ENCODE assay signal across 23 cellular contexts in genomic region chr3:127092368-127092767, GRCh38.
DNase-seq lines count a peak whose midpoint lies in the region; ATAC-seq, FAIRE-seq and TF ChIP-seq lines count a peak whose summit lies in the region.
"Had no signal": no experiment of that assay in that cellular context is flagged by ENCODE, and none has a peak within 500 bp of the region (broad histone marks: within the 10 kb centered on the region; RNA-seq: fewer than 3 reads in every experiment).

No MANE protein-coding gene starts in this region.

- H3K4me3 Mint-ChIP-seq in endodermal cell: no peak overlapping the region
- H3K4me3 Mint-ChIP-seq: B cell; CD4-positive, CD25-positive, alpha-beta regulatory T cell; CD8-positive, alpha-beta memory T cell had no signal

- POLR2A ChIA-PET in HepG2 (lab: Yijun Ruan, JAX): no interaction called here

- no peak for DNase-seq in endodermal cell
- no peak for DNase-seq in HepG2 (ENCODE audit: low spot score)
- DNase-seq in posterior vena cava (ENCODE audit: low spot score): peak; percentile 47
- DNase-seq in aorta: peak; percentile 21 to 39
- DNase-seq in NCI-H345 (lab: John Stamatoyannopoulos, UW): no peak
- DNase-seq in effector CD4-positive, alpha-beta T cell: no peak
- DNase-seq: 8988T; CD4-positive, CD25-positive, alpha-beta regulatory T cell; CD8-positive, alpha-beta memory T cell; COR-L47; DMS 273 treated with DMSO at 0.1 percent for 48 hours; DMS53; DND-41; EL; IMR-90 had no signal

- no peak overlapping the region for H2AFZ ChIP-seq in HepG2 (ENCODE audit: low read length)
- H2AFZ ChIP-seq: GM23248 had no signal

- TF ChIP-seq RAD21 in HepG2 (CRISPR knock-in tag; IDR thresholded peaks at IDR 0.05): no peak

- no peak overlapping the region for H3K4me3 ChIP-seq in endodermal cell (ENCODE audit: low read length)
- H3K4me3 ChIP-seq in HepG2 (replicated peaks in 1 of 3; ENCODE audit: insufficient read depth in 1 of 3, low read depth in 2 of 3, low read length in 3 of 3): peak overlapping the region in 1 of 3 experiments; percentile 18; a peak in 1 of 6 replicates
- H3K4me3 ChIP-seq in aorta (ENCODE audit: low read length in 2 of 2): no peak overlapping the region
- H3K4me3 ChIP-seq: BLaER1 treated with 17β-estradiol and CSF1 and Interleukin-3, amounts not matched to agents 10 nM and 100 nM; GM23248; HAP-1 had no signal

- H3K79me2 ChIP-seq in HepG2 (ENCODE audit: insufficient read depth, low read length): no peaks in the 10 kb centered on the region

- no peaks in the 10 kb centered on the region for H3K36me3 Mint-ChIP-seq in endodermal cell (ENCODE audit: low read depth)
- H3K36me3 Mint-ChIP-seq: CD4-positive, CD25-positive, alpha-beta regulatory T cell; CD8-positive, alpha-beta memory T cell had no signal

- no peaks in the 10 kb centered on the region for H3K27me3 Mint-ChIP-seq in endodermal cell (ENCODE audit: insufficient read depth)

- in situ Hi-C loops in HepG2 (cut with HindIII; ENCODE audit: extremely low pct_ligation_motif_present, low pct_unique_long_range_greater_than_20kb): no loop called here

- H3K27ac ChIP-seq in endodermal cell (ENCODE audit: low read depth, low read length) (peak overlapping the region; percentile 2), HepG2 (ENCODE audit: extremely low read length, insufficient read depth, low read length) (no peak overlapping the region), aorta (ENCODE audit: low read depth in 1 of 2, low read length in 2 of 2) (no peak overlapping the region)
- H3K27ac ChIP-seq: BLaER1 treated with 17β-estradiol and CSF1 and Interleukin-3, amounts not matched to agents 10 nM and 100 nM; GM23248; HL-60 had no signal

- peak overlapping the region; percentile 30; the same call in 1 of the 2 replicates for H3K4me2 ChIP-seq in HepG2 (ENCODE audit: low read depth, low read length)

- H3K36me3 ChIP-seq in endodermal cell (ENCODE audit: control insufficient read depth, insufficient read depth, low read length) (no peaks in the 10 kb centered on the region), HepG2 (replicated peaks in 1 of 2; ENCODE audit: control insufficient read depth in 1 of 2, insufficient read depth in 2 of 2, low read length in 2 of 2) (no peaks in the 10 kb centered on the region), aorta (ENCODE audit: control insufficient read depth in 1 of 2, insufficient read depth in 2 of 2, low read length in 1 of 2) (no peaks in the 10 kb centered on the region)
- H3K36me3 ChIP-seq: BLaER1 treated with 17β-estradiol and CSF1 and Interleukin-3, amounts not matched to agents 10 nM and 100 nM; HAP-1 had no signal

- FAIRE-seq in HepG2 (lab: Jason Lieb, UNC): no peak
- FAIRE-seq: GM12891, GM19239 had no signal

- ATAC-seq in HepG2 (no peak; the same call in 2 of the 3 replicates), aorta (ENCODE audit: low FRiP score) (no peak), GM21786 (IDR thresholded peaks at IDR 0.05; ENCODE audit: unreplicated experiment) (no peak)

- no peak overlapping the region for H3K27ac Mint-ChIP-seq in endodermal cell
- H3K27ac Mint-ChIP-seq: B cell; CD4-positive, CD25-positive, alpha-beta regulatory T cell had no signal

- TF ChIP-seq EP300 in HepG2 (IDR thresholded peaks at IDR 0.05; ENCODE audit: low read depth in 2 of 2, low read length in 2 of 2): no peak
- no peak for TF ChIP-seq EP300 in HepG2 (CRISPR knock-in tag; IDR thresholded peaks at IDR 0.05; ENCODE audit: borderline replicate concordance)

- intact Hi-C loops in HepG2 (cut with micrococcal nuclease; ENCODE audit: unreplicated experiment) (no loop called here), posterior vena cava (cut with DNase I) (no loop called here), aorta (cut with DNase I) (no loop called here)

- H3K9me3 ChIP-seq in endodermal cell (ENCODE audit: control insufficient read depth, low read length) (no peaks in the 10 kb centered on the region), HepG2 (ENCODE audit: low read length) (no peaks in the 10 kb centered on the region), aorta (ENCODE audit: control insufficient read depth, low read length) (no peaks in the 10 kb centered on the region)
- H3K9me3 ChIP-seq: HAP-1 had no signal

- TF ChIP-seq POLR2A in HepG2 (IDR thresholded peaks at IDR 0.05; ENCODE audit: insufficient read depth in 1 of 2, low read depth in 2 of 2, low read length in 2 of 2): no peak

- H3K4me1 ChIP-seq in endodermal cell (ENCODE audit: control insufficient read depth, insufficient read depth, low read length): no peaks in the 10 kb centered on the region
- H3K4me1 ChIP-seq in HepG2 (ENCODE audit: insufficient read depth, low read length): peaks cover 33% of the 10 kb centered on the region
- H3K4me1 ChIP-seq in aorta (ENCODE audit: control insufficient read depth in 1 of 2, insufficient read depth in 2 of 2, low read length in 2 of 2): no peaks in the 10 kb centered on the region
- H3K4me1 ChIP-seq: HAP-1 had no signal

- TF ChIP-seq CTCF in endodermal cell (conservative IDR thresholded peaks at IDR 0.05) (no peak), HepG2 (CRISPR knock-in tag; IDR thresholded peaks at IDR 0.05) (no peak)

- no peaks in the 10 kb centered on the region for H3K4me1 Mint-ChIP-seq in endodermal cell
- H3K4me1 Mint-ChIP-seq: B cell; CD4-positive, CD25-positive, alpha-beta regulatory T cell; CD8-positive, alpha-beta memory T cell had no signal

- H3K9ac ChIP-seq in endodermal cell (ENCODE audit: extremely low read depth, low read length, poor library complexity, severe bottlenecking): no peak overlapping the region
- H3K9ac ChIP-seq in HepG2 (ENCODE audit: insufficient read depth, low read depth, low read length): no peak overlapping the region
- H3K9ac ChIP-seq: BLaER1 treated with 17β-estradiol and CSF1 and Interleukin-3, amounts not matched to agents 10 nM and 100 nM; GM23248 had no signal

- CTCF ChIA-PET in HepG2 (lab: Yijun Ruan, JAX; ENCODE audit: low intra/inter-chr PET ratio, low total read pairs): no interaction called here

- H3K27me3 ChIP-seq in endodermal cell (ENCODE audit: control insufficient read depth, insufficient read depth, low read length, poor library complexity, severe bottlenecking) (no peaks in the 10 kb centered on the region), HepG2 (ENCODE audit: control insufficient read depth in 1 of 2, insufficient read depth in 2 of 2, low read length in 2 of 2) (peaks cover 12 to 51% of the 10 kb centered on the region in 2 experiments), aorta (ENCODE audit: control insufficient read depth in 1 of 2, insufficient read depth in 2 of 2, low read length in 1 of 2) (no peaks in the 10 kb centered on the region)

- no TSS peak for BruUV-seq in HepG2 (replicated peaks; lab: Mats Ljungman, UMichigan)

- H4K20me1 ChIP-seq in HepG2 (ENCODE audit: insufficient read depth, low read length): 0 out of 2 replicates have a peak, but pooled peaks cover 5% of the 10 kb centered on the region

- WGBS in endodermal cell (ENCODE audit: insufficient coverage in 1 of 2, insufficient read length in 1 of 2), 2 experiments: 90% methylated on average over 4 of the region's 4 CpGs; no CpG with 5 or more reads in 1 of the 2 experiments
- WGBS in HepG2 (ENCODE audit: low lambda C conversion rate): no CpG with 5 or more reads among the region's 4 CpGs
- WGBS in aorta, 2 donors: 88 to 95% methylated on average over 4 of the region's 4 CpGs

- peaks cover 10% of the 10 kb centered on the region for H3K9me3 Mint-ChIP-seq in endodermal cell

TF ChIP-seq in HepG2, 621 proteins besides CTCF, POLR2A, EP300 and RAD21:
- TF ChIP-seq, protein P1, sequence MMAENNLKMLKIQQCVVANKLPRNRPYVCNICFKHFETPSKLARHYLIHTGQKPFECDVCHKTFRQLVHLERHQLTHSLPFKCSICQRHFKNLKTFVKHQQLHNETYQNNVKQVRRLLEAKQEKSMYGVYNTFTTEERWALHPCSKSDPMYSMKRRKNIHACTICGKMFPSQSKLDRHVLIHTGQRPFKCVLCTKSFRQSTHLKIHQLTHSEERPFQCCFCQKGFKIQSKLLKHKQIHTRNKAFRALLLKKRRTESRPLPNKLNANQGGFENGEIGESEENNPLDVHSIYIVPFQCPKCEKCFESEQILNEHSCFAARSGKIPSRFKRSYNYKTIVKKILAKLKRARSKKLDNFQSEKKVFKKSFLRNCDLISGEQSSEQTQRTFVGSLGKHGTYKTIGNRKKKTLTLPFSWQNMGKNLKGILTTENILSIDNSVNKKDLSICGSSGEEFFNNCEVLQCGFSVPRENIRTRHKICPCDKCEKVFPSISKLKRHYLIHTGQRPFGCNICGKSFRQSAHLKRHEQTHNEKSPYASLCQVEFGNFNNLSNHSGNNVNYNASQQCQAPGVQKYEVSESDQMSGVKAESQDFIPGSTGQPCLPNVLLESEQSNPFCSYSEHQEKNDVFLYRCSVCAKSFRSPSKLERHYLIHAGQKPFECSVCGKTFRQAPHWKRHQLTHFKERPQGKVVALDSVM (CRISPR knock-in tag; IDR thresholded peaks at IDR 0.05): 0 out of 2 replicates have a peak, but pooled peaks have one; percentile 8
- no peak for TF ChIP-seq FOXC1 (CRISPR knock-in tag; IDR thresholded peaks at IDR 0.05; ENCODE audit: borderline replicate concordance)

Comparison
In these comparisons a context has a peak if more than half of its experiments do, and no peak if none do; other contexts are left out.
1. DNase-seq: peak in posterior vena cava (single experiment) and aorta (2 of 2); none in endodermal cell (single experiment), HepG2 (single experiment), NCI-H345 (single experiment) and effector CD4-positive, alpha-beta T cell (single experiment).